ENCODE assay signal across 31 cellular contexts in genomic region chr2:168402531-168402930, GRCh38.
"Had no signal": no experiment of that assay in that cellular context is flagged by ENCODE, and none has a peak within 500 bp of the region (broad histone marks: within the 10 kb centered on the region; RNA-seq: fewer than 3 reads in every experiment).

No MANE protein-coding gene starts in this region.

- H3K4me1 ChIP-seq: parathyroid adenoma, psoas muscle, sigmoid colon, spleen, thyroid gland, tibial nerve, upper lobe of left lung, vagina had no signal

- H3K9me3 Mint-ChIP-seq: stimulated activated effector memory CD8-positive, alpha-beta T cell treated with anti-CD3 and anti-CD28 coated beads, Interleukin-12 subunit alpha, Interleukin-12 subunit beta, amount 100 ng/mL, for 72 hours had no signal

- H3K4me1 Mint-ChIP-seq: naive B cell; neural crest cell; stimulated activated effector memory CD8-positive, alpha-beta T cell treated with anti-CD3 and anti-CD28 coated beads, Interleukin-12 subunit alpha, Interleukin-12 subunit beta, amount 100 ng/mL, for 72 hours; stimulated activated naive B cell treated with anti-CD40 and anti-IgM and Interleukin-4, amounts not matched to agents 10 μg/mL and 1 μg/mL and 100 μg/mL, for 72 hours had no signal

- H3K27ac ChIP-seq: neutrophil, ovary, parathyroid adenoma, psoas muscle, right lobe of liver, sigmoid colon, spleen, thoracic aorta, thyroid gland, tibial nerve, upper lobe of left lung, vagina had no signal

- H3K4me2 ChIP-seq: smooth muscle cell had no signal

- H3K27ac Mint-ChIP-seq: nephron progenitor cell; stimulated activated effector memory CD8-positive, alpha-beta T cell treated with anti-CD3 and anti-CD28 coated beads, Interleukin-12 subunit alpha, Interleukin-12 subunit beta, amount 100 ng/mL, for 72 hours; stimulated activated naive B cell treated with anti-CD40 and anti-IgM and Interleukin-4, amounts not matched to agents 10 μg/mL and 1 μg/mL and 100 μg/mL, for 72 hours; stimulated activated naive CD8-positive, alpha-beta T cell treated with anti-CD3 and anti-CD28 coated beads, Interleukin-15, Interleukin-2, amounts not matched to agents 100 ng/mL and 50 ng/mL, for 24 hours had no signal

- H3K27me3 ChIP-seq: neutrophil, ovary, right lobe of liver, sigmoid colon, spleen, stomach, thyroid gland, tibial nerve, upper lobe of left lung, vagina had no signal

- H3K4me3 ChIP-seq: ovary, psoas muscle, right lobe of liver, sigmoid colon, smooth muscle cell, spleen, stomach, thoracic aorta, thyroid gland, tibial nerve, upper lobe of left lung, vagina had no signal

- H3K36me3 Mint-ChIP-seq: naive B cell; stimulated activated effector memory CD8-positive, alpha-beta T cell treated with anti-CD3 and anti-CD28 coated beads, Interleukin-12 subunit alpha, Interleukin-12 subunit beta, amount 100 ng/mL, for 72 hours; stimulated activated naive B cell treated with anti-CD40 and anti-IgM and Interleukin-4, amounts not matched to agents 10 μg/mL and 1 μg/mL and 100 μg/mL, for 72 hours had no signal

- ATAC-seq: naive thymus-derived CD8-positive, alpha-beta T cell; psoas muscle; right cardiac atrium; right lobe of liver; stimulated activated effector memory CD8-positive, alpha-beta T cell treated with anti-CD3 and anti-CD28 coated beads, Interleukin-12 subunit alpha, Interleukin-12 subunit beta, amount 100 ng/mL, for 72 hours; stimulated activated naive B cell treated with anti-CD40 and anti-IgM and Interleukin-4, amounts not matched to agents 10 μg/mL and 1 μg/mL and 100 μg/mL, for 72 hours had no signal

- H3K36me3 ChIP-seq: neutrophil, ovary, right lobe of liver, sigmoid colon, spleen, stomach, thoracic aorta, thyroid gland, tibial nerve, upper lobe of left lung, vagina had no signal

- H3K4me3 Mint-ChIP-seq: naive B cell; nephron progenitor cell; neural crest cell; stimulated activated effector memory CD8-positive, alpha-beta T cell treated with anti-CD3 and anti-CD28 coated beads, Interleukin-12 subunit alpha, Interleukin-12 subunit beta, amount 100 ng/mL, for 72 hours; stimulated activated naive B cell treated with anti-CD40 and anti-IgM and Interleukin-4, amounts not matched to agents 10 μg/mL and 1 μg/mL and 100 μg/mL, for 72 hours; stimulated activated naive CD8-positive, alpha-beta T cell treated with anti-CD3 and anti-CD28 coated beads, Interleukin-15, Interleukin-2, amounts not matched to agents 100 ng/mL and 50 ng/mL, for 24 hours had no signal

- H3K27me3 Mint-ChIP-seq: progenitor cell of endocrine pancreas; stimulated activated naive CD8-positive, alpha-beta T cell treated with anti-CD3 and anti-CD28 coated beads, Interleukin-15, Interleukin-2, amounts not matched to agents 100 ng/mL and 50 ng/mL, for 24 hours had no signal

- H3K9me3 ChIP-seq: neutrophil, ovary, sigmoid colon, thoracic aorta, thyroid gland, vagina had no signal

- H2AFZ ChIP-seq: parathyroid adenoma had no signal

- H3K79me2 ChIP-seq: parathyroid adenoma had no signal

- DNase-seq: naive B cell; naive thymus-derived CD8-positive, alpha-beta T cell; nephron progenitor cell; nucleus accumbens; ovary; posterior cingulate gyrus; psoas muscle; right cardiac atrium; right lobe of liver; sigmoid colon; spleen; stimulated activated CD4-positive, alpha-beta T cell treated with anti-CD3 and anti-CD28 coated beads, Interleukin-12 subunit alpha, Interleukin-12 subunit beta, amount 100 ng/mL, for 4 hours; stimulated activated CD4-positive, alpha-beta T cell treated with anti-CD3 and anti-CD28 coated beads, Interleukin-2, amount 100 ng/mL, for 24 hours; stimulated activated CD4-positive, alpha-beta T cell treated with anti-CD3 and anti-CD28 coated beads, Interleukin-2, amount 100 ng/mL, for 48 hours; stimulated activated CD4-positive, alpha-beta T cell treated with anti-CD3 and anti-CD28 coated beads, Interleukin-4, amount 100 ng/mL, for 24 hours; stimulated activated naive B cell treated with anti-CD40 and anti-IgM and Interleukin-4, amounts not matched to agents 10 μg/mL and 1 μg/mL and 100 μg/mL, for 72 hours; stimulated activated naive CD4-positive, alpha-beta T cell treated with Interleukin-2 at 50 U/mL for 16 hours; stomach; thyroid gland; trophoblast cell; upper lobe of left lung had no signal
